ENCODE assay signal across 8 cellular contexts in genomic region chr22:28800308-28801041, GRCh38. TPM values are rescaled to one million over a fixed set of nuclear protein-coding genes. Genes with fewer than 3 reads are reported as not detected.
DNase-seq lines count a peak whose midpoint lies in the region; ATAC-seq, FAIRE-seq and TF ChIP-seq lines count a peak whose summit lies in the region.

TSS of gene XBP1 (minus strand) at chr22:28800569.

- CTCF ChIA-PET in A549 (lab: Yijun Ruan, JAX) (interaction anchor here (1.0 kb wide), 2 partner anchors 9 to 28 kb away, joined by 3 read pairs; no protein-coding TSS in a partner anchor), mammary epithelial cell (lab: Charles Lee; ENCODE audit: low non-redundant PET) (interaction anchor here (0.9 kb wide), 1 partner anchor 1327 kb away, joined by 8 read pairs; no protein-coding TSS in a partner anchor)

- H3K36me3 ChIP-seq in mammary epithelial cell (ENCODE audit: insufficient read depth, low read length) (peaks cover 24% of the 10 kb centered on the region), iPS-20b (ENCODE audit: insufficient read depth, low read depth, low read length) (peaks cover 34% of the 10 kb centered on the region)

- peak; percentile 86 for TF ChIP-seq POLR2A in A549 (IDR thresholded peaks at IDR 0.05; ENCODE audit: low read length)
- peak; percentile 97 for TF ChIP-seq POLR2A in GM18526 (IDR thresholded peaks at IDR 0.05; ENCODE audit: extremely low read depth, insufficient read length)

- peak within 1 kb of the TSS; percentile 86 for H3K4me2 ChIP-seq in A549
- peak within 1 kb of the TSS; percentile 84 for H3K4me2 ChIP-seq in mammary epithelial cell (ENCODE audit: insufficient read depth, low read depth, low read length)

- intact Hi-C loops in mammary epithelial cell (cut with micrococcal nuclease): loop anchor here (5.0 to 10.0 kb wide), 2 partner anchors 84 to 467 kb away; partner anchors contain the start of genes EWSR1, RHBDD3 and ZNRF3

- H2AFZ ChIP-seq in mammary epithelial cell (ENCODE audit: low read depth, low read length): peak within 1 kb of the TSS; percentile 82

- TF ChIP-seq EP300 in A549 (IDR thresholded peaks at IDR 0.05): no peak

- peak; percentile 94 to 97 for ATAC-seq in A549
- ATAC-seq in HG03064 (IDR thresholded peaks at IDR 0.05; ENCODE audit: low read depth, unreplicated experiment): peak; percentile 72

- H4K20me1 ChIP-seq in mammary epithelial cell (ENCODE audit: insufficient read depth, low read length): no peaks in the 10 kb centered on the region

- no peaks in the 10 kb centered on the region for H3K27me3 ChIP-seq in mammary epithelial cell (ENCODE audit: insufficient read depth, low read length)
- H3K27me3 ChIP-seq in iPS-20b (ENCODE audit: insufficient read depth, low read length): no peaks in the 10 kb centered on the region

- peak within 1 kb of the TSS; percentile 72 for H3K4me3 ChIP-seq in A549
- H3K4me3 ChIP-seq in WI38 (ENCODE audit: low read depth, low read length): peak within 1 kb of the TSS; percentile 98
- peak within 1 kb of the TSS; percentile 67 to 86 (median 72) for H3K4me3 ChIP-seq in mammary epithelial cell (replicated peaks in 1 of 3; ENCODE audit: insufficient read depth in 1 of 3, low read depth in 2 of 3, low read length in 3 of 3)
- peak within 1 kb of the TSS; percentile 89 for H3K4me3 ChIP-seq in iPS-20b (ENCODE audit: low read length)
- H3K4me3 ChIP-seq in skin epidermis: peak within 1 kb of the TSS; percentile 71 to 100 (median 93)

- in situ Hi-C loops in mammary epithelial cell (cut with MboI; ENCODE audit: low sequenced_read_pairs in 2 of 2): no loop called here

- TF ChIP-seq RAD21 in A549 (conservative IDR thresholded peaks at IDR 0.05 in 1 of 2, IDR thresholded peaks at IDR 0.05 in 1 of 2): no peak

- no peak for FAIRE-seq in A549 (lab: Jason Lieb, UNC)

- WGBS in A549 (ENCODE audit: missing lambda C conversion rate): under 1% methylated on average over 17 of the region's 78 CpGs
- 4% methylated on average over 19 of the region's 78 CpGs for WGBS in mammary epithelial cell (ENCODE audit: low coverage, missing lambda C conversion rate)

- H3K79me2 ChIP-seq in mammary epithelial cell (ENCODE audit: insufficient read depth, low read length): peaks cover 58% of the 10 kb centered on the region

- no peaks in the 10 kb centered on the region for H3K9me3 ChIP-seq in A549
- H3K9me3 ChIP-seq in mammary epithelial cell (replicated peaks; ENCODE audit: insufficient read depth, low read length): no peaks in the 10 kb centered on the region
- no peaks in the 10 kb centered on the region for H3K9me3 ChIP-seq in iPS-20b (ENCODE audit: insufficient read depth, low read depth, low read length)

- BruUV-seq in mammary epithelial cell (replicated peaks; lab: Mats Ljungman, UMichigan): no TSS peak

- POLR2A ChIA-PET in A549 (lab: Yijun Ruan, JAX): interaction anchor here (0.7 to 2.1 kb wide), 11 partner anchors 10 to 881 kb away, joined by 3 to 9 read pairs (median 5); partner anchors contain the start of genes CCDC117, PITPNB and TTC28

- no peak for TF ChIP-seq CTCF in A549 (IDR thresholded peaks at IDR 0.05)
- TF ChIP-seq CTCF in WI38 (IDR thresholded peaks at IDR 0.05; ENCODE audit: low read depth, low read length): no peak
- no peak for TF ChIP-seq CTCF in mammary epithelial cell (conservative IDR thresholded peaks at IDR 0.05 in 1 of 2, IDR thresholded peaks at IDR 0.05 in 1 of 2; ENCODE audit: extremely low read depth in 1 of 2, insufficient read depth in 1 of 2, low read depth in 1 of 2, low read length in 2 of 2)

- DNase-seq in A549 (ENCODE audit: low read depth in 1 of 2, low spot score in 1 of 2): peak; percentile 90 to 91
- DNase-seq in NCI-H2196 treated with DMSO at 0.1 percent for 48 hours (lab: John Stamatoyannopoulos, UW; ENCODE audit: unreplicated experiment): peak; percentile 54
- peak; percentile 95 for DNase-seq in mammary epithelial cell

- H3K27ac ChIP-seq in A549 (peak within 1 kb of the TSS; percentile 91 to 100), mammary epithelial cell (ENCODE audit: insufficient read depth, low read depth, low read length) (peak within 1 kb of the TSS; percentile 98), iPS-20b (ENCODE audit: low read length) (peak within 1 kb of the TSS; percentile 59), skin epidermis (peak within 1 kb of the TSS; percentile 92 to 100 (median 100))

- dilution Hi-C loops in mammary epithelial cell (cut with HindIII; ENCODE audit: low sequenced_read_pairs): no loop called here

- H3K4me1 ChIP-seq in A549: peaks cover 36% of the 10 kb centered on the region; the same call in 2 of the 3 replicates
- peaks cover 10% of the 10 kb centered on the region for H3K4me1 ChIP-seq in mammary epithelial cell (ENCODE audit: insufficient read depth, low read length)
- H3K4me1 ChIP-seq in iPS-20b (ENCODE audit: insufficient read depth, low read length): peaks cover 6% of the 10 kb centered on the region; the same call in 1 of the 2 replicates

- H3K9ac ChIP-seq in mammary epithelial cell (ENCODE audit: insufficient read depth, low read length) (peak within 1 kb of the TSS; percentile 100), iPS-20b (ENCODE audit: low read depth, low read length) (peak within 1 kb of the TSS; percentile 94)

TF ChIP-seq in A549, 52 proteins besides CTCF, POLR2A, EP300 and RAD21 (continues in another document):
- TF ChIP-seq ELK1 (IDR thresholded peaks at IDR 0.05; ENCODE audit: low read depth, low read length): no peak
- TF ChIP-seq HOXB13 (CRISPR knock-in tag; IDR thresholded peaks at IDR 0.05; ENCODE audit: low read depth): no peak
- no peak for TF ChIP-seq NFE2L2 (conservative IDR thresholded peaks at IDR 0.05; ENCODE audit: low read length)
- no peak for TF ChIP-seq KDM5A (IDR thresholded peaks at IDR 0.05)
- TF ChIP-seq MAX (IDR thresholded peaks at IDR 0.05): peak; percentile 70
- TF ChIP-seq HOXB5 (CRISPR knock-in tag; IDR thresholded peaks at IDR 0.05): no peak
- TF ChIP-seq NR3C1 (IDR thresholded peaks at IDR 0.05): no peak
- no peak for TF ChIP-seq CHD2 (IDR thresholded peaks at IDR 0.05; ENCODE audit: low read length, partially characterized antibody)
- peak; percentile 77; the same call in 1 of the 2 replicates for TF ChIP-seq RFX5 (IDR thresholded peaks at IDR 0.05)
- TF ChIP-seq RNF2 (IDR thresholded peaks at IDR 0.05; ENCODE audit: borderline replicate concordance, low read depth): no peak
- TF ChIP-seq FOSB (CRISPR knock-in tag; IDR thresholded peaks at IDR 0.05): no peak
- TF ChIP-seq HES2 (IDR thresholded peaks at IDR 0.05): no peak
- no peak for TF ChIP-seq ZNF302 (CRISPR knock-in tag; IDR thresholded peaks at IDR 0.05)
- no peak for TF ChIP-seq GATA3 (IDR thresholded peaks at IDR 0.05; ENCODE audit: borderline replicate concordance)
- TF ChIP-seq FOXS1 (CRISPR knock-in tag; IDR thresholded peaks at IDR 0.05): no peak
- no peak for TF ChIP-seq ZFP36 (IDR thresholded peaks at IDR 0.05; ENCODE audit: borderline replicate concordance, partially characterized antibody)
- no peak for TF ChIP-seq KDM1A (IDR thresholded peaks at IDR 0.05; ENCODE audit: low read depth)
- no peak for TF ChIP-seq ATOH8 (CRISPR knock-in tag; IDR thresholded peaks at IDR 0.05; ENCODE audit: low read depth)
- no peak for TF ChIP-seq E2F6 (IDR thresholded peaks at IDR 0.05; ENCODE audit: borderline replicate concordance, low read depth)
- TF ChIP-seq EHMT2 (IDR thresholded peaks at IDR 0.05; ENCODE audit: low read depth): no peak
- TF ChIP-seq POLR2AphosphoS2 (conservative IDR thresholded peaks at IDR 0.05; ENCODE audit: low read length): no peak

RNA-seq across cellular contexts. Expression of gene XBP1, which starts in this region (rescaled TPM):
- 172 and 207 TPM in 2 replicates for polyA plus RNA-seq in A549 (2011; rRNA removed)
- 29.2 and 32.2 TPM in 2 replicates for polyA plus RNA-seq in A549 (2012; cell fraction: cytosol; rRNA removed)
- 32.1 and 37.9 TPM in 2 replicates for polyA plus RNA-seq in A549 (2012; cell fraction: nucleus; rRNA removed)
- polyA plus RNA-seq in A549 (2017; fragmentation: RNase III; extraction: RNeasy Plus Mini Kit Qiagen cat#74134 plus additional on column Dnase treatment): 30.0 to 34.1 TPM (median 32.7 TPM) in 3 replicates
- polyA minus RNA-seq in A549 (2011; rRNA and poly(A)+ RNA removed): 160 and 223 TPM in 2 replicates
- total RNA-seq in mammary epithelial cell: 100 to 1,000 TPM; 166 to 224 TPM
- polyA plus RNA-seq in mammary epithelial cell: 97.9 TPM
- 133 TPM for polyA minus RNA-seq in mammary epithelial cell

Comparison
In these comparisons a context has a peak if more than half of its experiments do, and no peak if none do; other contexts are left out.
1. Peak in every context shown above with its lines: DNase-seq, ATAC-seq, H3K4me3 ChIP-seq and H3K27ac ChIP-seq.